In the genomic region with DNA sequence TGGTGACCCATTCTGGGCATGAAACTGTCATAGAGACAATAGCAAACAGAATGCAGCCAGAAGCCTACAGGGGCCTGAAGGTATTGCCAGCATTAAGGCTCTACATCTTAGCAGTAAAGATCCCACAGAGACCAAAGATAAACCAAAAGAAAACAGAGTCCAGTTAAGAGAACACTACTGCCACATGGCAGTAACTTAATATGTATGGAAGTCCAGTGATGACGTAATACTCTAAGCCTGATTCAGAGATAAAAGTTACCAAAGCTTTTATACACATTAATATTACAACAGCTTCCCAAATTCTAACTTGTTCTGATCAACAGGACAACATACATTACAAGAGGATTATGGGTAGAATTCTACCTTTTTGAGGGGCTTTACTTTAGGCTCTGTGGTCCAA, we compare ENCODE assay signal across 1 cellular context.
TF ChIP-seq lines count a peak whose summit lies in the region.

No MANE protein-coding gene starts in this region.

TF ChIP-seq in HepG2, 621 proteins besides CTCF, POLR2A, EP300 and RAD21 (continued from another document):
- TF ChIP-seq, protein P1, sequence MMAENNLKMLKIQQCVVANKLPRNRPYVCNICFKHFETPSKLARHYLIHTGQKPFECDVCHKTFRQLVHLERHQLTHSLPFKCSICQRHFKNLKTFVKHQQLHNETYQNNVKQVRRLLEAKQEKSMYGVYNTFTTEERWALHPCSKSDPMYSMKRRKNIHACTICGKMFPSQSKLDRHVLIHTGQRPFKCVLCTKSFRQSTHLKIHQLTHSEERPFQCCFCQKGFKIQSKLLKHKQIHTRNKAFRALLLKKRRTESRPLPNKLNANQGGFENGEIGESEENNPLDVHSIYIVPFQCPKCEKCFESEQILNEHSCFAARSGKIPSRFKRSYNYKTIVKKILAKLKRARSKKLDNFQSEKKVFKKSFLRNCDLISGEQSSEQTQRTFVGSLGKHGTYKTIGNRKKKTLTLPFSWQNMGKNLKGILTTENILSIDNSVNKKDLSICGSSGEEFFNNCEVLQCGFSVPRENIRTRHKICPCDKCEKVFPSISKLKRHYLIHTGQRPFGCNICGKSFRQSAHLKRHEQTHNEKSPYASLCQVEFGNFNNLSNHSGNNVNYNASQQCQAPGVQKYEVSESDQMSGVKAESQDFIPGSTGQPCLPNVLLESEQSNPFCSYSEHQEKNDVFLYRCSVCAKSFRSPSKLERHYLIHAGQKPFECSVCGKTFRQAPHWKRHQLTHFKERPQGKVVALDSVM (CRISPR knock-in tag; IDR thresholded peaks at IDR 0.05) = no peak
- TF ChIP-seq, protein P2, sequence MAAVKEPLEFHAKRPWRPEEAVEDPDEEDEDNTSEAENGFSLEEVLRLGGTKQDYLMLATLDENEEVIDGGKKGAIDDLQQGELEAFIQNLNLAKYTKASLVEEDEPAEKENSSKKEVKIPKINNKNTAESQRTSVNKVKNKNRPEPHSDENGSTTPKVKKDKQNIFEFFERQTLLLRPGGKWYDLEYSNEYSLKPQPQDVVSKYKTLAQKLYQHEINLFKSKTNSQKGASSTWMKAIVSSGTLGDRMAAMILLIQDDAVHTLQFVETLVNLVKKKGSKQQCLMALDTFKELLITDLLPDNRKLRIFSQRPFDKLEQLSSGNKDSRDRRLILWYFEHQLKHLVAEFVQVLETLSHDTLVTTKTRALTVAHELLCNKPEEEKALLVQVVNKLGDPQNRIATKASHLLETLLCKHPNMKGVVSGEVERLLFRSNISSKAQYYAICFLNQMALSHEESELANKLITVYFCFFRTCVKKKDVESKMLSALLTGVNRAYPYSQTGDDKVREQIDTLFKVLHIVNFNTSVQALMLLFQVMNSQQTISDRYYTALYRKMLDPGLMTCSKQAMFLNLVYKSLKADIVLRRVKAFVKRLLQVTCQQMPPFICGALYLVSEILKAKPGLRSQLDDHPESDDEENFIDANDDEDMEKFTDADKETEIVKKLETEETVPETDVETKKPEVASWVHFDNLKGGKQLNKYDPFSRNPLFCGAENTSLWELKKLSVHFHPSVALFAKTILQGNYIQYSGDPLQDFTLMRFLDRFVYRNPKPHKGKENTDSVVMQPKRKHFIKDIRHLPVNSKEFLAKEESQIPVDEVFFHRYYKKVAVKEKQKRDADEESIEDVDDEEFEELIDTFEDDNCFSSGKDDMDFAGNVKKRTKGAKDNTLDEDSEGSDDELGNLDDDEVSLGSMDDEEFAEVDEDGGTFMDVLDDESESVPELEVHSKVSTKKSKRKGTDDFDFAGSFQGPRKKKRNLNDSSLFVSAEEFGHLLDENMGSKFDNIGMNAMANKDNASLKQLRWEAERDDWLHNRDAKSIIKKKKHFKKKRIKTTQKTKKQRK (IDR thresholded peaks at IDR 0.05; ENCODE audit: low read length) = no peak
- TF ChIP-seq ARNTL (CRISPR knock-in tag; IDR thresholded peaks at IDR 0.05) (no peak), CEBPB (IDR thresholded peaks at IDR 0.05; ENCODE audit: borderline replicate concordance, low read depth, low read length) (peak; percentile 48; the same call in 1 of the 2 replicates), CC2D1A (CRISPR knock-in tag; IDR thresholded peaks at IDR 0.05) (no peak), ERF (CRISPR knock-in tag; IDR thresholded peaks at IDR 0.05) (no peak), SMARCC2 (IDR thresholded peaks at IDR 0.05) (no peak), CREB1 (IDR thresholded peaks at IDR 0.05) (peak; percentile 81), CREB1 (CRISPR knock-in tag; IDR thresholded peaks at IDR 0.05) (no peak), DNMT3B (CRISPR knock-in tag; conservative IDR thresholded peaks at IDR 0.05) (no peak), ZNF296 (CRISPR knock-in tag; conservative IDR thresholded peaks at IDR 0.05) (no peak)
- TF ChIP-seq, protein P3, sequence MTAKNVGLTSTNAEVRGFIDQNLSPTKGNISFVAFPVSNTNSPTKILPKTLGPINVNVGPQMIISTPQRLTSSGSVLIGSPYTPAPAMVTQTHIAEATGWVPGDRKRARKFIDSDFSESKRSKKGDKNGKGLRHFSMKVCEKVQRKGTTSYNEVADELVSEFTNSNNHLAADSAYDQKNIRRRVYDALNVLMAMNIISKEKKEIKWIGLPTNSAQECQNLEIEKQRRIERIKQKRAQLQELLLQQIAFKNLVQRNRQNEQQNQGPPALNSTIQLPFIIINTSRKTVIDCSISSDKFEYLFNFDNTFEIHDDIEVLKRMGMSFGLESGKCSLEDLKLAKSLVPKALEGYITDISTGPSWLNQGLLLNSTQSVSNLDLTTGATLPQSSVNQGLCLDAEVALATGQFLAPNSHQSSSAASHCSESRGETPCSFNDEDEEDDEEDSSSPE (CRISPR knock-in tag; IDR thresholded peaks at IDR 0.05) = no peak
TF ChIP-seq in HepG2: peak in this region for 3.
